1 cellular context compared by ENCODE assay signal in genomic region chr11:57874981-57875380, GRCh38.
TF ChIP-seq lines count a peak whose summit lies in the region.

No MANE protein-coding gene starts in this region.

TF ChIP-seq in GM23338, 12 proteins besides CTCF, POLR2A, EP300 and RAD21:
- no peak for TF ChIP-seq POLR2AphosphoS5 (IDR thresholded peaks at IDR 0.05; ENCODE audit: low read depth)
- no peak for TF ChIP-seq ZNF462 (CRISPR knock-in tag; IDR thresholded peaks at IDR 0.05)
TF ChIP-seq in GM23338: peak in this region for 0.
